2 cellular contexts compared by ENCODE assay signal in genomic region chr7:129898502-129899160, GRCh38.
TF ChIP-seq lines count a peak whose summit lies in the region.

No MANE protein-coding gene starts in this region.

TF ChIP-seq in A549, 52 proteins besides CTCF, POLR2A, EP300 and RAD21:
- TF ChIP-seq BHLHE40 (IDR thresholded peaks at IDR 0.05; ENCODE audit: low read depth, low read length) (no peak), HEYL (CRISPR knock-in tag; IDR thresholded peaks at IDR 0.05) (no peak), MAFK (IDR thresholded peaks at IDR 0.05; ENCODE audit: partially characterized antibody) (no peak), TP53 (CRISPR knock-in tag; IDR thresholded peaks at IDR 0.05) (no peak), TFCP2L1 (CRISPR knock-in tag; IDR thresholded peaks at IDR 0.05) (no peak), HOXA7 (CRISPR knock-in tag; IDR thresholded peaks at IDR 0.05) (no peak), EHMT2 (IDR thresholded peaks at IDR 0.05; ENCODE audit: low read depth) (no peak), SMC3 (IDR thresholded peaks at IDR 0.05) (no peak), MAZ (IDR thresholded peaks at IDR 0.05; ENCODE audit: borderline replicate concordance, low read depth, low read length) (no peak), SREBF2 (IDR thresholded peaks at IDR 0.05) (no peak), ESRRA (IDR thresholded peaks at IDR 0.05; ENCODE audit: borderline replicate concordance, low read length) (no peak)
- TF ChIP-seq, protein P1, sequence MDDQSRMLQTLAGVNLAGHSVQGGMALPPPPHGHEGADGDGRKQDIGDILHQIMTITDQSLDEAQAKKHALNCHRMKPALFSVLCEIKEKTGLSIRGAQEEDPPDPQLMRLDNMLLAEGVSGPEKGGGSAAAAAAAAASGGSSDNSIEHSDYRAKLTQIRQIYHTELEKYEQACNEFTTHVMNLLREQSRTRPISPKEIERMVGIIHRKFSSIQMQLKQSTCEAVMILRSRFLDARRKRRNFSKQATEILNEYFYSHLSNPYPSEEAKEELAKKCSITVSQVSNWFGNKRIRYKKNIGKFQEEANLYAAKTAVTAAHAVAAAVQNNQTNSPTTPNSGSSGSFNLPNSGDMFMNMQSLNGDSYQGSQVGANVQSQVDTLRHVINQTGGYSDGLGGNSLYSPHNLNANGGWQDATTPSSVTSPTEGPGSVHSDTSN (IDR thresholded peaks at IDR 0.05), result no peak
- TF ChIP-seq, protein P2, sequence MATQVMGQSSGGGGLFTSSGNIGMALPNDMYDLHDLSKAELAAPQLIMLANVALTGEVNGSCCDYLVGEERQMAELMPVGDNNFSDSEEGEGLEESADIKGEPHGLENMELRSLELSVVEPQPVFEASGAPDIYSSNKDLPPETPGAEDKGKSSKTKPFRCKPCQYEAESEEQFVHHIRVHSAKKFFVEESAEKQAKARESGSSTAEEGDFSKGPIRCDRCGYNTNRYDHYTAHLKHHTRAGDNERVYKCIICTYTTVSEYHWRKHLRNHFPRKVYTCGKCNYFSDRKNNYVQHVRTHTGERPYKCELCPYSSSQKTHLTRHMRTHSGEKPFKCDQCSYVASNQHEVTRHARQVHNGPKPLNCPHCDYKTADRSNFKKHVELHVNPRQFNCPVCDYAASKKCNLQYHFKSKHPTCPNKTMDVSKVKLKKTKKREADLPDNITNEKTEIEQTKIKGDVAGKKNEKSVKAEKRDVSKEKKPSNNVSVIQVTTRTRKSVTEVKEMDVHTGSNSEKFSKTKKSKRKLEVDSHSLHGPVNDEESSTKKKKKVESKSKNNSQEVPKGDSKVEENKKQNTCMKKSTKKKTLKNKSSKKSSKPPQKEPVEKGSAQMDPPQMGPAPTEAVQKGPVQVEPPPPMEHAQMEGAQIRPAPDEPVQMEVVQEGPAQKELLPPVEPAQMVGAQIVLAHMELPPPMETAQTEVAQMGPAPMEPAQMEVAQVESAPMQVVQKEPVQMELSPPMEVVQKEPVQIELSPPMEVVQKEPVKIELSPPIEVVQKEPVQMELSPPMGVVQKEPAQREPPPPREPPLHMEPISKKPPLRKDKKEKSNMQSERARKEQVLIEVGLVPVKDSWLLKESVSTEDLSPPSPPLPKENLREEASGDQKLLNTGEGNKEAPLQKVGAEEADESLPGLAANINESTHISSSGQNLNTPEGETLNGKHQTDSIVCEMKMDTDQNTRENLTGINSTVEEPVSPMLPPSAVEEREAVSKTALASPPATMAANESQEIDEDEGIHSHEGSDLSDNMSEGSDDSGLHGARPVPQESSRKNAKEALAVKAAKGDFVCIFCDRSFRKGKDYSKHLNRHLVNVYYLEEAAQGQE (IDR thresholded peaks at IDR 0.05), result no peak

TF ChIP-seq in IMR-90, 13 proteins besides CTCF, POLR2A, EP300 and RAD21:
- no peak for TF ChIP-seq MAFK (IDR thresholded peaks at IDR 0.05; ENCODE audit: low read depth, low read length)
- no peak for TF ChIP-seq RFX5 (IDR thresholded peaks at IDR 0.05; ENCODE audit: low read depth, low read length)
- TF ChIP-seq CHD1 (IDR thresholded peaks at IDR 0.05; ENCODE audit: low read depth, low read length), result no peak
- TF ChIP-seq, protein P3, sequence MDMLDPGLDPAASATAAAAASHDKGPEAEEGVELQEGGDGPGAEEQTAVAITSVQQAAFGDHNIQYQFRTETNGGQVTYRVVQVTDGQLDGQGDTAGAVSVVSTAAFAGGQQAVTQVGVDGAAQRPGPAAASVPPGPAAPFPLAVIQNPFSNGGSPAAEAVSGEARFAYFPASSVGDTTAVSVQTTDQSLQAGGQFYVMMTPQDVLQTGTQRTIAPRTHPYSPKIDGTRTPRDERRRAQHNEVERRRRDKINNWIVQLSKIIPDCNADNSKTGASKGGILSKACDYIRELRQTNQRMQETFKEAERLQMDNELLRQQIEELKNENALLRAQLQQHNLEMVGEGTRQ (IDR thresholded peaks at IDR 0.05; ENCODE audit: low read depth, low read length), result no peak
- TF ChIP-seq MAZ (IDR thresholded peaks at IDR 0.05; ENCODE audit: borderline replicate concordance, low read depth, low read length), result no peak
- no peak for TF ChIP-seq BHLHE40 (IDR thresholded peaks at IDR 0.05; ENCODE audit: low read depth, low read length)
- no peak for TF ChIP-seq RCOR1 (IDR thresholded peaks at IDR 0.05; ENCODE audit: insufficient replicate concordance, low read length)
- TF ChIP-seq, protein P4, sequence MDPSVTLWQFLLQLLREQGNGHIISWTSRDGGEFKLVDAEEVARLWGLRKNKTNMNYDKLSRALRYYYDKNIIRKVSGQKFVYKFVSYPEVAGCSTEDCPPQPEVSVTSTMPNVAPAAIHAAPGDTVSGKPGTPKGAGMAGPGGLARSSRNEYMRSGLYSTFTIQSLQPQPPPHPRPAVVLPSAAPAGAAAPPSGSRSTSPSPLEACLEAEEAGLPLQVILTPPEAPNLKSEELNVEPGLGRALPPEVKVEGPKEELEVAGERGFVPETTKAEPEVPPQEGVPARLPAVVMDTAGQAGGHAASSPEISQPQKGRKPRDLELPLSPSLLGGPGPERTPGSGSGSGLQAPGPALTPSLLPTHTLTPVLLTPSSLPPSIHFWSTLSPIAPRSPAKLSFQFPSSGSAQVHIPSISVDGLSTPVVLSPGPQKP (IDR thresholded peaks at IDR 0.05; ENCODE audit: borderline replicate concordance, low read depth, low read length), result no peak
- TF ChIP-seq MXI1 (IDR thresholded peaks at IDR 0.05; ENCODE audit: borderline replicate concordance, low read depth, low read length), result no peak
- no peak for TF ChIP-seq CEBPB (IDR thresholded peaks at IDR 0.05; ENCODE audit: low read depth, low read length)
